ENCODE assay signal across 10 cellular contexts in genomic region chr2:156445311-156446218, GRCh38. TPM values are rescaled to one million over a fixed set of nuclear protein-coding genes. Genes with fewer than 3 reads are reported as not detected.
DNase-seq lines count a peak whose midpoint lies in the region; ATAC-seq, FAIRE-seq and TF ChIP-seq lines count a peak whose summit lies in the region.
"Had no signal": no experiment of that assay in that cellular context is flagged by ENCODE, and none has a peak within 500 bp of the region (broad histone marks: within the 10 kb centered on the region; RNA-seq: fewer than 3 reads in every experiment).

No MANE protein-coding gene starts in this region.

- H3K36me3 ChIP-seq in Loucy (ENCODE audit: insufficient read depth, low read length): no peaks in the 10 kb centered on the region
- H3K36me3 ChIP-seq in kidney (ENCODE audit: control insufficient read depth in 1 of 2, insufficient read depth in 2 of 2, low read length in 2 of 2): no peaks in the 10 kb centered on the region

- TF ChIP-seq CTCF in Loucy (conservative IDR thresholded peaks at IDR 0.05; ENCODE audit: low read length) (no peak), kidney (IDR thresholded peaks at IDR 0.05; ENCODE audit: borderline replicate concordance, extremely low read depth, insufficient read depth) (no peak)

- no peak overlapping the region for H2AFZ ChIP-seq in Loucy (ENCODE audit: low read length)

- ATAC-seq in GM21717 (IDR thresholded peaks at IDR 0.05; ENCODE audit: unreplicated experiment) (peak; percentile 69), HG02759 (IDR thresholded peaks at IDR 0.05; ENCODE audit: unreplicated experiment) (no peak)

- DNase-seq in Caki2 (ENCODE audit: low read depth) (peak; percentile 74), fibroblast of the conjunctiva (ENCODE audit: low read depth) (peak; percentile 74), kidney (no peak), putamen (ENCODE audit: low spot score) (no peak)
- DNase-seq in stimulated activated naive CD4-positive, alpha-beta T cell (lab: John Stamatoyannopoulos, UW): no peak
- DNase-seq: NCI-H2171 treated with DMSO at 0.1 percent for 48 hours had no signal

- H3K9ac ChIP-seq in Loucy (ENCODE audit: low read depth, low read length, poor library complexity, severe bottlenecking) (no peak overlapping the region), kidney (ENCODE audit: low read length in 2 of 2) (no peak overlapping the region)

- H3K9me3 ChIP-seq in Loucy (ENCODE audit: insufficient read depth, low read depth, low read length) (no peaks in the 10 kb centered on the region), kidney (ENCODE audit: control insufficient read depth in 1 of 2, low read length in 2 of 2) (no peaks in the 10 kb centered on the region)

- H3K4me3 ChIP-seq in Loucy (ENCODE audit: low read length, poor library complexity, severe bottlenecking) (peak overlapping the region; percentile 41), kidney (ENCODE audit: low read length in 2 of 2) (no peak overlapping the region)

- H3K79me2 ChIP-seq in Loucy (ENCODE audit: insufficient read depth, low read length): peaks cover 4% of the 10 kb centered on the region; the same call in 1 of the 2 replicates

- H3K4me2 ChIP-seq in Loucy (ENCODE audit: low read depth, low read length, poor library complexity, severe bottlenecking): peak overlapping the region; percentile 52

- intact Hi-C loops in kidney (cut with DNase I): no loop called here

- peaks cover 13% of the 10 kb centered on the region for H3K4me1 ChIP-seq in Loucy (ENCODE audit: insufficient read depth, low read length, poor library complexity, severe bottlenecking)
- H3K4me1 ChIP-seq in kidney (ENCODE audit: control insufficient read depth in 1 of 2, insufficient read depth in 1 of 2, low read depth in 1 of 2, low read length in 2 of 2): no peaks in the 10 kb centered on the region

- H3K27ac ChIP-seq in kidney (ENCODE audit: low read depth in 2 of 2, low read length in 2 of 2): no peak overlapping the region

- no peaks in the 10 kb centered on the region for H3K27me3 ChIP-seq in Loucy (ENCODE audit: insufficient read depth, low read length, poor library complexity, severe bottlenecking)

- no peaks in the 10 kb centered on the region for H4K20me1 ChIP-seq in Loucy (ENCODE audit: insufficient read depth, low read length, poor library complexity, severe bottlenecking)

- no peak for FAIRE-seq in kidney (lab: Jason Lieb, UNC)
- FAIRE-seq: G401.6 had no signal

- H3K9me2 ChIP-seq in Loucy (replicated peaks; ENCODE audit: low read depth, low read length): no peaks in the 10 kb centered on the region

- in situ Hi-C loops in Caki2 (cut with HindIII; ENCODE audit: low pct_unique_long_range_greater_than_20kb, low sequenced_read_pairs): no loop called here

- H3F3A ChIP-seq in Loucy (ENCODE audit: low read depth): no peaks in the 10 kb centered on the region

RNA-seq across cellular contexts. Expression of gene GPD2, which starts 9.4 kb away (rescaled TPM):
- 21.3 and 22.5 TPM in 2 replicates for total RNA-seq in Caki2 (2014; rRNA removed; shearing (Covaris generic); ENCODE audit: low replicate concordance)
- total RNA-seq in kidney: 32.3 TPM
- 6.2 TPM for polyA plus RNA-seq in kidney (ENCODE audit: insufficient read depth, low read depth, low replicate concordance)

Comparison
In these comparisons a context has a peak if more than half of its experiments do, and no peak if none do; other contexts are left out.
1. DNase-seq: peak in Caki2 (single experiment) and fibroblast of the conjunctiva (single experiment); none in kidney (single experiment), stimulated activated naive CD4-positive, alpha-beta T cell (0 of 6) and putamen (single experiment).